In genomic region chr2:232667989-232668583, GRCh38 we compare ENCODE assay signal across 16 cellular contexts. TPM values are rescaled to one million over a fixed set of nuclear protein-coding genes. Genes with fewer than 3 reads are reported as not detected.
A peak's percentile ranks its signal among the peaks of the same experiment; 100 is the strongest.
DNase-seq lines count a peak whose midpoint lies in the region; ATAC-seq and TF ChIP-seq lines count a peak whose summit lies in the region.
"Had no signal": no experiment of that assay in that cellular context is flagged by ENCODE, and none has a peak within 500 bp of the region (broad histone marks: within the 10 kb centered on the region; RNA-seq: fewer than 3 reads in every experiment).

No MANE protein-coding gene starts in this region.

- 53% methylated on average over 10 of the region's 10 CpGs for WGBS in right lobe of liver (ENCODE audit: insufficient coverage, low coverage, low lambda C conversion rate, missing lambda C conversion rate)

- H3K27ac ChIP-seq in right lobe of liver (peak overlapping the region in 2 of 3 donors; percentile 42 to 45), temporal lobe (ENCODE audit: low read depth, low read length) (peak overlapping the region; percentile 96)
- H3K27ac ChIP-seq: KMS-11, SK-N-MC had no signal

- TF ChIP-seq POLR2A in right lobe of liver (IDR thresholded peaks at IDR 0.05), result no peak

- H3K36me3 ChIP-seq in right lobe of liver, result no peaks in the 10 kb centered on the region

- H3K36me3 Mint-ChIP-seq in endothelial cell (ENCODE audit: low read depth, unreplicated experiment), result no peaks in the 10 kb centered on the region
- H3K36me3 Mint-ChIP-seq: activated naive CD4-positive, alpha-beta T cell treated with anti-CD3 and anti-CD28 coated beads, Interleukin-2, amount 10 ng/mL, durations not matched to agents 7 days and 5 days; CD4-positive, alpha-beta memory T cell had no signal

- intact Hi-C loops in right lobe of liver (cut with DNase I), result no loop called here

- H3K4me1 Mint-ChIP-seq in endothelial cell (ENCODE audit: unreplicated experiment), result no peaks in the 10 kb centered on the region
- H3K4me1 Mint-ChIP-seq: activated naive CD4-positive, alpha-beta T cell treated with anti-CD3 and anti-CD28 coated beads, Interleukin-2, amount 10 ng/mL, durations not matched to agents 7 days and 5 days; CD4-positive, alpha-beta memory T cell had no signal

- no peak overlapping the region for H3K27ac Mint-ChIP-seq in endothelial cell (ENCODE audit: unreplicated experiment)
- H3K27ac Mint-ChIP-seq: activated naive CD4-positive, alpha-beta T cell treated with anti-CD3 and anti-CD28 coated beads, Interleukin-2, amount 10 ng/mL, durations not matched to agents 7 days and 5 days; CD4-positive, alpha-beta memory T cell; GM23338 had no signal

- no peaks in the 10 kb centered on the region for H3K9me3 Mint-ChIP-seq in endothelial cell (ENCODE audit: unreplicated experiment)
- H3K9me3 Mint-ChIP-seq: activated naive CD4-positive, alpha-beta T cell treated with anti-CD3 and anti-CD28 coated beads, Interleukin-2, amount 10 ng/mL, durations not matched to agents 7 days and 5 days; CD4-positive, alpha-beta memory T cell; GM23338 had no signal

- no peaks in the 10 kb centered on the region for H3K27me3 Mint-ChIP-seq in endothelial cell (ENCODE audit: unreplicated experiment)

- H3K4me3 ChIP-seq in right lobe of liver, result no peak overlapping the region
- H3K4me3 ChIP-seq: GM23338, SK-N-MC had no signal

- DNase-seq in NCI-H69 (lab: John Stamatoyannopoulos, UW) (peak; percentile 12), cerebellar cortex (ENCODE audit: low spot score) (peak; percentile 77), right lobe of liver (no peak), endothelial cell (ENCODE audit: low spot score) (no peak), retina (no peak)
- DNase-seq: activated naive CD4-positive, alpha-beta T cell treated with anti-CD3 and anti-CD28 coated beads, Interleukin-2, amount 10 ng/mL, durations not matched to agents 7 days and 5 days; CD4-positive, alpha-beta memory T cell; erythroblast; GDM1; NCI-H2029; stimulated activated naive CD8-positive, alpha-beta T cell treated with anti-CD3 and anti-CD28 coated beads, Interleukin-15, Interleukin-2, amounts not matched to agents 100 U/mL and 50 U/mL, for 24 hours had no signal

- H3K4me1 ChIP-seq in right lobe of liver, result peaks cover 0 to 9% (median 3%) of the 10 kb centered on the region in 4 donors

- ATAC-seq in right lobe of liver (peak; percentile 70 to 90 (median 80)), HG02623 (IDR thresholded peaks at IDR 0.05; ENCODE audit: unreplicated experiment) (no peak)
- ATAC-seq: stimulated activated naive CD8-positive, alpha-beta T cell treated with anti-CD3 and anti-CD28 coated beads, Interleukin-15, Interleukin-2, amounts not matched to agents 100 U/mL and 50 U/mL, for 24 hours had no signal

- no peaks in the 10 kb centered on the region for H3K27me3 ChIP-seq in right lobe of liver

- H3K4me3 Mint-ChIP-seq in endothelial cell (ENCODE audit: unreplicated experiment), result no peak overlapping the region
- H3K4me3 Mint-ChIP-seq: activated naive CD4-positive, alpha-beta T cell treated with anti-CD3 and anti-CD28 coated beads, Interleukin-2, amount 10 ng/mL, durations not matched to agents 7 days and 5 days; CD4-positive, alpha-beta memory T cell; GM23338 had no signal

- H3K9me3 ChIP-seq in right lobe of liver, result no peaks in the 10 kb centered on the region

- TF ChIP-seq CTCF in right lobe of liver (IDR thresholded peaks at IDR 0.05) (no peak), endothelial cell (IDR thresholded peaks at IDR 0.05; ENCODE audit: unreplicated experiment) (no peak)

RNA-seq across cellular contexts. Expression of gene GIGYF2, which starts 29.0 kb away (rescaled TPM):
- total RNA-seq in right lobe of liver (10 to 100 TPM; 25.7 to 35.0 (median 32.6) TPM), temporal lobe (72.5 TPM), endothelial cell (ENCODE audit: unreplicated experiment) (61.1 TPM)

RNA-seq across cellular contexts. Expression of gene EFHD1, which starts 34.7 kb away (rescaled TPM):
- total RNA-seq in right lobe of liver (10 to 100 TPM in 4 of 6 experiments, 1 to 10 TPM in 2; 7.3 to 30.3 (median 10.7) TPM), temporal lobe (2.7 TPM), endothelial cell (ENCODE audit: unreplicated experiment) (1.6 TPM)

Comparison
In these comparisons a context has a peak if more than half of its experiments do, and no peak if none do; other contexts are left out.
1. DNase-seq: peak in NCI-H69 (single experiment) and cerebellar cortex (single experiment); none in right lobe of liver (0 of 3), endothelial cell (single experiment) and retina (single experiment).